22 cellular contexts compared by ENCODE assay signal in the genomic region with DNA sequence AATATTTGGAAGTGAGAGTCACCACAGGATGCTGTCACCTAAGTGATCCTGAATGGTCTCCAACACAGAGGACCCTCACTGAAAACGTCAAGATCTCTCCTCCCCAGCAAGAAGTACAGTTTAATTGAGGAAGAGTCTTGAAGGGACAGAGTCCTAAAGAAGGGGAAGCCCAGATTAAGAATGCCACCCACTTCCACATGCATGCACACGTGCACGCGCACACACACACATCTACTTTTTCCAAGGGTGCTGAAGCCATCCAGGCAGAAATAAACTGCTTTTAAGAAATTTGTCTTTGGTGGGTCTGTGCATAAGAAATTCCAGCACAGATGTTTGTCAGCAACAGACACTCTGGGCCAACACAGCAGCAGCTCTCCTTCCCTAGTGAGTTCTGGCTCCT.
A peak's percentile ranks its signal among the peaks of the same experiment; 100 is the strongest.
DNase-seq lines count a peak whose midpoint lies in the region; ATAC-seq, FAIRE-seq and TF ChIP-seq lines count a peak whose summit lies in the region.
"Had no signal": no experiment of that assay in that cellular context is flagged by ENCODE, and none has a peak within 500 bp of the region (broad histone marks: within the 10 kb centered on the region; RNA-seq: fewer than 3 reads in every experiment).

No MANE protein-coding gene starts in this region.

- DNase-seq in right lobe of liver (no peak), HepG2 (ENCODE audit: low spot score) (no peak), adipocyte (ENCODE audit: low read depth) (no peak), lower lobe of right lung (peak; percentile 58), urothelium cell line (ENCODE audit: low spot score) (no peak), GM03348 (ENCODE audit: low spot score) (no peak), breast epithelium (ENCODE audit: low spot score in 2 of 2) (no peak)
- DNase-seq in activated CD8-positive, alpha-beta memory T cell treated with anti-CD3 and anti-CD28 coated beads, Interleukin-2, amount 50 U/mL, for 4 hours: no peak
- DNase-seq: CD8-positive, alpha-beta memory T cell; H9; Kasumi-1; MG63; NCI-H1105 treated with DMSO at 0.1 percent for 48 hours; NCI-H1694; NCI-H2227 treated with DMSO at 0.1 percent for 48 hours; NCI-H510A treated with DMSO at 0.1 percent for 48 hours; NCI-H82; PC-3; SIG-M5 had no signal

- H3K9me3 ChIP-seq in right lobe of liver (no peaks in the 10 kb centered on the region), HepG2 (ENCODE audit: low read length) (peaks cover 6% of the 10 kb centered on the region; the same call in 1 of the 2 replicates), adipocyte (ENCODE audit: control insufficient read depth, low read length) (peaks cover 10% of the 10 kb centered on the region), lower lobe of right lung (no peaks in the 10 kb centered on the region), breast epithelium (no peaks in the 10 kb centered on the region)

- no peak overlapping the region for H3K4me2 ChIP-seq in HepG2 (ENCODE audit: low read depth, low read length)

- no peak overlapping the region for H3K9ac ChIP-seq in HepG2 (ENCODE audit: insufficient read depth, low read depth, low read length)
- no peak overlapping the region for H3K9ac ChIP-seq in adipocyte (ENCODE audit: low read length)

- no peak for TF ChIP-seq RAD21 in HepG2 (CRISPR knock-in tag; IDR thresholded peaks at IDR 0.05)

- in situ Hi-C loops in HepG2 (cut with HindIII; ENCODE audit: extremely low pct_ligation_motif_present, low pct_unique_long_range_greater_than_20kb): no loop called here

- H3K4me1 ChIP-seq in right lobe of liver (peaks cover 0 to 10% (median 0%) of the 10 kb centered on the region in 4 donors), HepG2 (ENCODE audit: insufficient read depth, low read length) (peaks cover 13% of the 10 kb centered on the region), adipocyte (ENCODE audit: control insufficient read depth, insufficient read depth, low read length) (peaks cover 16% of the 10 kb centered on the region), lower lobe of right lung (no peaks in the 10 kb centered on the region), breast epithelium (no peaks in the 10 kb centered on the region)

- H3K27ac ChIP-seq in right lobe of liver (no peak overlapping the region), HepG2 (ENCODE audit: extremely low read length, insufficient read depth, low read length) (no peak overlapping the region), lower lobe of right lung (no peak overlapping the region), breast epithelium (no peak overlapping the region)

- no TSS peak for BruUV-seq in HepG2 (replicated peaks; lab: Mats Ljungman, UMichigan)

- no peak overlapping the region for H2AFZ ChIP-seq in HepG2 (ENCODE audit: low read length)

- H3K27me3 ChIP-seq in right lobe of liver (no peaks in the 10 kb centered on the region), HepG2 (ENCODE audit: control insufficient read depth in 1 of 2, insufficient read depth in 2 of 2, low read length in 2 of 2) (no peaks in the 10 kb centered on the region), adipocyte (replicated peaks; ENCODE audit: control insufficient read depth, insufficient read depth, low read length) (peaks cover 8% of the 10 kb centered on the region), lower lobe of right lung (ENCODE audit: low read depth) (no peaks in the 10 kb centered on the region), breast epithelium (no peaks in the 10 kb centered on the region)
- H3K27me3 ChIP-seq: MG63 had no signal

- H3K4me3 ChIP-seq in right lobe of liver (no peak overlapping the region), HepG2 (replicated peaks in 1 of 3; ENCODE audit: insufficient read depth in 1 of 3, low read depth in 2 of 3, low read length in 3 of 3) (no peak overlapping the region), adipocyte (ENCODE audit: low read length) (peak overlapping the region; percentile 10), lower lobe of right lung (no peak overlapping the region), breast epithelium (no peak overlapping the region)
- H3K4me3 ChIP-seq: MG63 had no signal

- no peak for TF ChIP-seq POLR2A in right lobe of liver (IDR thresholded peaks at IDR 0.05)
- TF ChIP-seq POLR2A in HepG2 (IDR thresholded peaks at IDR 0.05; ENCODE audit: insufficient read depth in 1 of 2, low read depth in 2 of 2, low read length in 2 of 2): no peak
- no peak for TF ChIP-seq POLR2A in breast epithelium (IDR thresholded peaks at IDR 0.05)

- ATAC-seq in right lobe of liver (peak; percentile 17 to 31 (median 23)), HepG2 (no peak), lower lobe of right lung (peak; percentile 12 to 54)
- ATAC-seq: PC-3, SK-N-SH treated with all-trans-retinoic acid at 6 μM for 48 hours had no signal

- no peaks in the 10 kb centered on the region for H3K36me3 ChIP-seq in right lobe of liver
- no peaks in the 10 kb centered on the region for H3K36me3 ChIP-seq in HepG2 (replicated peaks in 1 of 2; ENCODE audit: control insufficient read depth in 1 of 2, insufficient read depth in 2 of 2, low read length in 2 of 2)
- H3K36me3 ChIP-seq in adipocyte (ENCODE audit: control insufficient read depth, insufficient read depth, low read length, severe bottlenecking): no peaks in the 10 kb centered on the region
- H3K36me3 ChIP-seq in lower lobe of right lung: no peaks in the 10 kb centered on the region
- no peaks in the 10 kb centered on the region for H3K36me3 ChIP-seq in breast epithelium
- H3K36me3 ChIP-seq: MG63 had no signal

- CTCF ChIA-PET in HepG2 (lab: Yijun Ruan, JAX; ENCODE audit: low intra/inter-chr PET ratio, low total read pairs): no interaction called here

- no peaks in the 10 kb centered on the region for H4K20me1 ChIP-seq in HepG2 (ENCODE audit: insufficient read depth, low read length)

- TF ChIP-seq EP300 in HepG2 (IDR thresholded peaks at IDR 0.05; ENCODE audit: low read depth in 2 of 2, low read length in 2 of 2) (no peak), HepG2 (CRISPR knock-in tag; IDR thresholded peaks at IDR 0.05; ENCODE audit: borderline replicate concordance) (no peak)

- no peak for FAIRE-seq in HepG2 (lab: Jason Lieb, UNC)
- FAIRE-seq in urothelium cell line (lab: Jason Lieb, UNC): peak; percentile 23
- FAIRE-seq: A204.1, D721Med had no signal

- intact Hi-C loops in right lobe of liver (cut with DNase I): no loop called here
- intact Hi-C loops in HepG2 (cut with micrococcal nuclease; ENCODE audit: unreplicated experiment): no loop called here
- intact Hi-C loops in lower lobe of right lung (cut with DNase I): no loop called here
- intact Hi-C loops in breast epithelium (cut with DNase I; ENCODE audit: low total_unique reads): no loop called here

- POLR2A ChIA-PET in HepG2 (lab: Yijun Ruan, JAX): no interaction called here

- 85% methylated on average over 4 of the region's 4 CpGs for WGBS in right lobe of liver (ENCODE audit: insufficient coverage, low coverage, low lambda C conversion rate, missing lambda C conversion rate)
- 81% methylated on average over 4 of the region's 4 CpGs for WGBS in HepG2 (ENCODE audit: low lambda C conversion rate)

- TF ChIP-seq CTCF in right lobe of liver (IDR thresholded peaks at IDR 0.05): no peak
- TF ChIP-seq CTCF in HepG2 (CRISPR knock-in tag; IDR thresholded peaks at IDR 0.05): no peak
- TF ChIP-seq CTCF in lower lobe of right lung (IDR thresholded peaks at IDR 0.05): no peak
- no peak for TF ChIP-seq CTCF in breast epithelium (IDR thresholded peaks at IDR 0.05)

- no peaks in the 10 kb centered on the region for H3K79me2 ChIP-seq in HepG2 (ENCODE audit: insufficient read depth, low read length)

TF ChIP-seq in HepG2, 621 proteins besides CTCF, POLR2A, EP300 and RAD21:
- no peak for TF ChIP-seq ZNF747 (CRISPR knock-in tag; IDR thresholded peaks at IDR 0.05; ENCODE audit: borderline replicate concordance)
- TF ChIP-seq ZNF550 (CRISPR knock-in tag; IDR thresholded peaks at IDR 0.05; ENCODE audit: borderline replicate concordance): no peak
- TF ChIP-seq TCF7 (IDR thresholded peaks at IDR 0.05; ENCODE audit: low read depth): no peak
- no peak for TF ChIP-seq FOXK2 (IDR thresholded peaks at IDR 0.05)
- TF ChIP-seq ARHGAP35 (CRISPR knock-in tag; IDR thresholded peaks at IDR 0.05; ENCODE audit: borderline replicate concordance): no peak
- TF ChIP-seq HNRNPK (IDR thresholded peaks at IDR 0.05; ENCODE audit: low read depth, low read length, poor library complexity, severe bottlenecking): no peak
